ENCODE assay signal across 17 cellular contexts in the genomic region with DNA sequence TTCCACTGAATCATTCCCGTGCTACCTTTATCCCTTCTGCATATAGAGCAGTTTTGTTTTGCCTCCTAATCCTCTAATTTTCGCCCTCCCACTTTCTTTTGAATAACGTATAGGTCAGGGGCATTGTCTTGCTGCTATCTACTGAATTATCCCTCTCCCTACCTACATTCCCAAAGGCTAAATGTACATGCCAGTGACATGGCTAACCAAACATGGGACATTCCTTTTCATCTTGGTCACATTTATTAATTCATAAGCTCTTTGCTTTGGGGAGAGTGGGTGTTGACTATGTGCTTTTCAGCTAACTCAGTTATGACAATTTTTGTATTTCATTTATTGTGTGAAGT. TPM values are rescaled to one million over a fixed set of nuclear protein-coding genes. Genes with fewer than 3 reads are reported as not detected.
"Had no signal": no experiment of that assay in that cellular context is flagged by ENCODE, and none has a peak within 500 bp of the region (broad histone marks: within the 10 kb centered on the region; RNA-seq: fewer than 3 reads in every experiment).

No MANE protein-coding gene starts in this region.

- H3K36me3 ChIP-seq: esophagus squamous epithelium, sigmoid colon, suprapubic skin, upper lobe of right lung had no signal

- FAIRE-seq: islet of Langerhans had no signal

- ATAC-seq: foreskin keratinocyte, left lobe of liver, psoas muscle, upper lobe of right lung had no signal

- H3K4me1 ChIP-seq: foreskin keratinocyte, psoas muscle, upper lobe of right lung had no signal

- H3K27ac ChIP-seq: esophagus squamous epithelium, foreskin keratinocyte, psoas muscle, suprapubic skin, upper lobe of right lung had no signal

- DNase-seq: activated CD4-positive, alpha-beta T cell treated with anti-CD3 and anti-CD28 coated beads for 48 hours; activated CD8-positive, alpha-beta memory T cell treated with anti-CD3 and anti-CD28 coated beads for 24 hours; activated naive CD4-positive, alpha-beta T cell treated with anti-CD3 and anti-CD28 coated beads for 36 hours; esophagus squamous epithelium; foreskin keratinocyte; occipital lobe; psoas muscle; sigmoid colon; stimulated activated CD4-positive, alpha-beta T cell treated with anti-CD3 and anti-CD28 coated beads, Interleukin-12 subunit alpha, Interleukin-12 subunit beta, amount 100 ng/mL, for 4 hours; stimulated activated CD4-positive, alpha-beta T cell treated with anti-CD3 and anti-CD28 coated beads, Interleukin-2, amount 100 ng/mL, for 48 hours; stimulated activated naive CD4-positive, alpha-beta T cell treated with Interleukin-2 at 50 U/mL for 16 hours; upper lobe of right lung had no signal

- H3K27me3 ChIP-seq: foreskin keratinocyte, upper lobe of right lung had no signal

- H3K9me3 ChIP-seq: esophagus squamous epithelium, psoas muscle, sigmoid colon, suprapubic skin, upper lobe of right lung had no signal

- H3K4me3 ChIP-seq: esophagus squamous epithelium, psoas muscle, sigmoid colon, suprapubic skin, upper lobe of right lung had no signal

RNA-seq across cellular contexts. Expression of a gene that starts 5.1 kb away (rescaled TPM):
- total RNA-seq: activated naive CD4-positive, alpha-beta T cell treated with anti-CD3 and anti-CD28 coated beads for 36 hours; dermis microvascular lymphatic vessel endothelial cell; left lobe of liver; psoas muscle; sigmoid colon; T-helper 1 cell treated with Interleukin-12 subunit alpha and Interleukin-12 subunit beta and Interleukin-4 antibody, amounts not matched to agents 30 ng/mL and 1 ng/mL, for 36 hours; upper lobe of right lung had no signal
